ENCODE assay signal across 8 cellular contexts in the genomic region with DNA sequence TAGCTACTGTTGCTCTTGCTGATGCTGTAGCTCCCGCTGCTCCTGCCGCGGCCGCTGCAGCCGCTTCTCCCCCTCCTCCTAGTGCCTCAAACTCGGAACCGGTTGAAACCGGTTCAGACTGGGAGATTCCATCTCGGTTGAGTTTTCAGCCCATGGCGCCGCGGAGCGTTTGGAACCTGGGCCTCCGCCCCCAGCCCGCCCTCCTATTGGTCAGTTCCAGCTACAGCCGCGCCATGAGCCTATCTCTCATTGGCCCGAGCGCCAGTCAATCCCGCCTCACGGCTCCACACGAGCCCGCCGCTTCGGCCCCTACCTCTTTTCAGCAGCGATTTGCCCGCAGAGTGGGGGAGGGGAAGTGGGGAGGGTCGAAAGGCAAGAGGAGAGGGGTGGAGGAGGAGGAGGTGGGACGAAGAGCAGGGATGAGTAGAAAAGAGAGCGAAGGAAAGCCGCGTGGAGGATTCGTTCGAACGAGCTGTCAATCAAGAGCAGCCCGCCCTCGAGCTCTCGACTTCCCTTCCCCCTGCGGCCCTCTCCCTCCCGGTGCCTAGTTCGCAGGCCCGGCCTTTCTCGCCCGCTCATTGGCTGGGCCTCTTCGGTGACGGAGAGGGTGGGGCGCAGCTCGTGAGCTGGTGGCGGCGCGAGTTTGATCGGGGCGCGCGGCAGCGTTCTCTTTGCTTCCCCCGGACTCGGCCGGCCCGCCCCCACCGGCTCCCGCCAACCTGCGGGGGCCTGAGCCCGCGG. TPM values are rescaled to one million over a fixed set of nuclear protein-coding genes. Genes with fewer than 3 reads are reported as not detected.
A peak's percentile ranks its signal among the peaks of the same experiment; 100 is the strongest.
DNase-seq lines count a peak whose midpoint lies in the region; ATAC-seq and TF ChIP-seq lines count a peak whose summit lies in the region.

A gene with protein sequence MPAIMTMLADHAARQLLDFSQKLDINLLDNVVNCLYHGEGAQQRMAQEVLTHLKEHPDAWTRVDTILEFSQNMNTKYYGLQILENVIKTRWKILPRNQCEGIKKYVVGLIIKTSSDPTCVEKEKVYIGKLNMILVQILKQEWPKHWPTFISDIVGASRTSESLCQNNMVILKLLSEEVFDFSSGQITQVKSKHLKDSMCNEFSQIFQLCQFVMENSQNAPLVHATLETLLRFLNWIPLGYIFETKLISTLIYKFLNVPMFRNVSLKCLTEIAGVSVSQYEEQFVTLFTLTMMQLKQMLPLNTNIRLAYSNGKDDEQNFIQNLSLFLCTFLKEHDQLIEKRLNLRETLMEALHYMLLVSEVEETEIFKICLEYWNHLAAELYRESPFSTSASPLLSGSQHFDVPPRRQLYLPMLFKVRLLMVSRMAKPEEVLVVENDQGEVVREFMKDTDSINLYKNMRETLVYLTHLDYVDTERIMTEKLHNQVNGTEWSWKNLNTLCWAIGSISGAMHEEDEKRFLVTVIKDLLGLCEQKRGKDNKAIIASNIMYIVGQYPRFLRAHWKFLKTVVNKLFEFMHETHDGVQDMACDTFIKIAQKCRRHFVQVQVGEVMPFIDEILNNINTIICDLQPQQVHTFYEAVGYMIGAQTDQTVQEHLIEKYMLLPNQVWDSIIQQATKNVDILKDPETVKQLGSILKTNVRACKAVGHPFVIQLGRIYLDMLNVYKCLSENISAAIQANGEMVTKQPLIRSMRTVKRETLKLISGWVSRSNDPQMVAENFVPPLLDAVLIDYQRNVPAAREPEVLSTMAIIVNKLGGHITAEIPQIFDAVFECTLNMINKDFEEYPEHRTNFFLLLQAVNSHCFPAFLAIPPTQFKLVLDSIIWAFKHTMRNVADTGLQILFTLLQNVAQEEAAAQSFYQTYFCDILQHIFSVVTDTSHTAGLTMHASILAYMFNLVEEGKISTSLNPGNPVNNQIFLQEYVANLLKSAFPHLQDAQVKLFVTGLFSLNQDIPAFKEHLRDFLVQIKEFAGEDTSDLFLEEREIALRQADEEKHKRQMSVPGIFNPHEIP (N-terminal part only) (minus strand): TSS at position 178 of the 741 bp plus-strand sequence. CDS start 4,459 bp downstream, outside the sequence.

- H3K4me1 ChIP-seq in DOHH2 (ENCODE audit: control insufficient read depth, low read length) (peaks cover 34% of the 10 kb centered on the region), GM23338 (ENCODE audit: insufficient read depth) (0 out of 2 replicates have a peak, but pooled peaks cover 6% of the 10 kb centered on the region)
- peaks cover 19 to 24% of the 10 kb centered on the region in 2 donors for H3K4me1 ChIP-seq in naive thymus-derived CD4-positive, alpha-beta T cell (ENCODE audit: control insufficient read depth in 2 of 2, insufficient read depth in 2 of 2, low read length in 2 of 2)

- H3K27me3 Mint-ChIP-seq in GM23338 (ENCODE audit: insufficient read depth, low read depth, poor library complexity): peaks cover 19% of the 10 kb centered on the region
- H3K27me3 Mint-ChIP-seq in naive thymus-derived CD4-positive, alpha-beta T cell: peaks cover 0 to 8% (median 0%) of the 10 kb centered on the region in 5 donors
- no peaks in the 10 kb centered on the region for H3K27me3 Mint-ChIP-seq in stimulated activated naive B cell treated with anti-CD40 and anti-IgM and Interleukin-4, amounts not matched to agents 10 μg/mL and 1 μg/mL and 100 μg/mL, for 72 hours

- peak within 1 kb of the TSS; percentile 89 for H3K4me3 ChIP-seq in DOHH2 (ENCODE audit: low read length)
- peak within 1 kb of the TSS; percentile 82 for H3K4me3 ChIP-seq in GM23338
- peak within 1 kb of the TSS; percentile 96 for H3K4me3 ChIP-seq in naive thymus-derived CD4-positive, alpha-beta T cell (ENCODE audit: low read length)

- H3K27ac Mint-ChIP-seq in GM23338: peak within 1 kb of the TSS; percentile 100
- H3K27ac Mint-ChIP-seq in naive thymus-derived CD4-positive, alpha-beta T cell: peak within 1 kb of the TSS; percentile 94 to 100 (median 99)
- H3K27ac Mint-ChIP-seq in stimulated activated naive B cell treated with anti-CD40 and anti-IgM and Interleukin-4, amounts not matched to agents 10 μg/mL and 1 μg/mL and 100 μg/mL, for 72 hours: peak within 1 kb of the TSS; percentile 100

- H2AFZ ChIP-seq in GM23338: no peak within 1 kb of the TSS

- ATAC-seq in GM23338: peak; percentile 86
- ATAC-seq in naive thymus-derived CD4-positive, alpha-beta T cell: peak; percentile 89
- peak; percentile 85 to 87 for ATAC-seq in stimulated activated naive B cell treated with anti-CD40 and anti-IgM and Interleukin-4, amounts not matched to agents 10 μg/mL and 1 μg/mL and 100 μg/mL, for 72 hours (replicated peaks)

- intact Hi-C loops in naive thymus-derived CD4-positive, alpha-beta T cell (cut with micrococcal nuclease): loop anchor here (1.0 to 10.0 kb wide), 21 partner anchors 44 to 1651 kb away; a partner anchor contains a TSS

- TF ChIP-seq CTCF in DOHH2 (IDR thresholded peaks at IDR 0.05; ENCODE audit: low read depth, low read length, poor library complexity, severe bottlenecking) (no peak), GM23338 (conservative IDR thresholded peaks at IDR 0.05; ENCODE audit: low read depth in 2 of 2) (no peak)

- H4K20me1 ChIP-seq in DOHH2 (ENCODE audit: control insufficient read depth, insufficient read depth, low read depth, low read length) (peaks cover 26% of the 10 kb centered on the region), GM23338 (replicated peaks; ENCODE audit: insufficient read depth) (peaks cover 27% of the 10 kb centered on the region)

- H3K27ac ChIP-seq in DOHH2 (ENCODE audit: low read depth, low read length) (peak within 1 kb of the TSS; percentile 80), GM23338 (ENCODE audit: low read depth) (peak within 1 kb of the TSS; percentile 99)
- peak within 1 kb of the TSS; percentile 98 for H3K27ac ChIP-seq in naive thymus-derived CD4-positive, alpha-beta T cell (ENCODE audit: low read depth, low read length)

- peaks cover 12% of the 10 kb centered on the region for H3K9me3 Mint-ChIP-seq in GM23338
- H3K9me3 Mint-ChIP-seq in naive thymus-derived CD4-positive, alpha-beta T cell: peaks cover 0 to 8% (median 0%) of the 10 kb centered on the region in 11 donors
- H3K9me3 Mint-ChIP-seq in stimulated activated naive B cell treated with anti-CD40 and anti-IgM and Interleukin-4, amounts not matched to agents 10 μg/mL and 1 μg/mL and 100 μg/mL, for 72 hours: no peaks in the 10 kb centered on the region

- CTCF ChIA-PET in naive thymus-derived CD4-positive, alpha-beta T cell (lab: Charles Lee): interaction anchor here (0.7 to 1.1 kb wide), 2 partner anchors 11 to 70 kb away, joined by 3 read pairs; no protein-coding TSS in a partner anchor

- H3F3A ChIP-seq in DOHH2 (ENCODE audit: control insufficient read depth, insufficient read depth) (peaks cover 10% of the 10 kb centered on the region; the same call in 1 of the 2 replicates), GM23338 (replicated peaks; ENCODE audit: low read depth) (peaks cover 11% of the 10 kb centered on the region)

- H3K9me2 ChIP-seq in DOHH2 (replicated peaks; ENCODE audit: control insufficient read depth, low read length) (no peaks in the 10 kb centered on the region), GM23338 (ENCODE audit: insufficient read depth) (no peaks in the 10 kb centered on the region)

- peak; percentile 100 for DNase-seq in GM23338 (ENCODE audit: low spot score)
- peak; percentile 99 for DNase-seq in LHCN-M2 (ENCODE audit: low read depth)
- DNase-seq in RPMI8226: peak; percentile 99
- DNase-seq in activated T-helper 1 cell treated with anti-CD3 and anti-CD28 coated beads, Interleukin-2, amount 50 U/mL, for 16 hours (ENCODE audit: low read depth in 1 of 2, low spot score in 1 of 2): peak; percentile 94 to 99
- DNase-seq in fibroblast of gingiva (ENCODE audit: low read depth): peak; percentile 100
- peak; percentile 95 to 100 (median 99) for DNase-seq in naive thymus-derived CD4-positive, alpha-beta T cell
- peak; percentile 100 for DNase-seq in stimulated activated naive B cell treated with anti-CD40 and anti-IgM and Interleukin-4, amounts not matched to agents 10 μg/mL and 1 μg/mL and 100 μg/mL, for 72 hours

- peak within 1 kb of the TSS; percentile 98 for H3K4me3 Mint-ChIP-seq in GM23338
- peak within 1 kb of the TSS; percentile 89 to 100 (median 98) for H3K4me3 Mint-ChIP-seq in naive thymus-derived CD4-positive, alpha-beta T cell
- H3K4me3 Mint-ChIP-seq in stimulated activated naive B cell treated with anti-CD40 and anti-IgM and Interleukin-4, amounts not matched to agents 10 μg/mL and 1 μg/mL and 100 μg/mL, for 72 hours: peak within 1 kb of the TSS; percentile 91 to 98

- H3K9me3 ChIP-seq in DOHH2 (ENCODE audit: control insufficient read depth, insufficient read depth, low read length): no peaks in the 10 kb centered on the region
- no peaks in the 10 kb centered on the region for H3K9me3 ChIP-seq in naive thymus-derived CD4-positive, alpha-beta T cell (ENCODE audit: control insufficient read depth in 2 of 3, low read length in 3 of 3)

- peaks cover 21% of the 10 kb centered on the region; the same call in 2 of the 3 replicates for H3K4me1 Mint-ChIP-seq in GM23338
- H3K4me1 Mint-ChIP-seq in naive thymus-derived CD4-positive, alpha-beta T cell: peaks cover 24 to 43% (median 35%) of the 10 kb centered on the region in 7 donors
- H3K4me1 Mint-ChIP-seq in stimulated activated naive B cell treated with anti-CD40 and anti-IgM and Interleukin-4, amounts not matched to agents 10 μg/mL and 1 μg/mL and 100 μg/mL, for 72 hours: peaks cover 10 to 29% of the 10 kb centered on the region in 2 donors

- POLR2A ChIA-PET in naive thymus-derived CD4-positive, alpha-beta T cell (lab: Charles Lee): interaction anchor here (0.7 to 3.4 kb wide), 37 partner anchors 9 to 783 kb away, joined by 3 to 26 read pairs (median 4); a partner anchor contains a TSS

- H3K27me3 ChIP-seq in DOHH2 (ENCODE audit: control insufficient read depth, low read length): no peaks in the 10 kb centered on the region
- H3K27me3 ChIP-seq in GM23338 (ENCODE audit: insufficient read depth): no peaks in the 10 kb centered on the region
- no peaks in the 10 kb centered on the region for H3K27me3 ChIP-seq in naive thymus-derived CD4-positive, alpha-beta T cell (ENCODE audit: control insufficient read depth in 2 of 2, insufficient read depth in 2 of 2, low read length in 2 of 2)

- H3K4me2 ChIP-seq in DOHH2 (ENCODE audit: low read length) (peak within 1 kb of the TSS; percentile 88), GM23338 (peak within 1 kb of the TSS; percentile 78)

- H3K79me2 ChIP-seq in DOHH2 (ENCODE audit: control insufficient read depth, low read length) (peaks cover 54% of the 10 kb centered on the region), GM23338 (replicated peaks; ENCODE audit: insufficient read depth) (peaks cover 49% of the 10 kb centered on the region)

- H3K36me3 ChIP-seq in DOHH2 (ENCODE audit: control insufficient read depth, low read length): peaks cover 44% of the 10 kb centered on the region
- H3K36me3 ChIP-seq in GM23338 (ENCODE audit: insufficient read depth): no peaks in the 10 kb centered on the region
- H3K36me3 ChIP-seq in naive thymus-derived CD4-positive, alpha-beta T cell (ENCODE audit: control insufficient read depth in 2 of 3, insufficient read depth in 3 of 3, low read length in 3 of 3): peaks cover 0 to 7% (median 0%) of the 10 kb centered on the region in 3 experiments

- H3K36me3 Mint-ChIP-seq in GM23338 (ENCODE audit: low read depth): peaks cover 37% of the 10 kb centered on the region
- H3K36me3 Mint-ChIP-seq in naive thymus-derived CD4-positive, alpha-beta T cell: peaks cover 0 to 7% (median 0%) of the 10 kb centered on the region in 5 donors
- H3K36me3 Mint-ChIP-seq in stimulated activated naive B cell treated with anti-CD40 and anti-IgM and Interleukin-4, amounts not matched to agents 10 μg/mL and 1 μg/mL and 100 μg/mL, for 72 hours: peaks cover 11 to 19% of the 10 kb centered on the region in 2 donors

RNA-seq across cellular contexts. Expression of the gene that starts here (rescaled TPM):
- total RNA-seq in GM23338 (2014; rRNA removed; shearing (Covaris generic)): 479 and 485 TPM in 2 replicates
- 98.9 and 115 TPM in 2 replicates for polyA plus RNA-seq in GM23338 (2016; fragmentation: Nextera tagmentation; extraction: Ambion mirVana)
- total RNA-seq in LHCN-M2 (2014; rRNA removed): 187 and 191 TPM in 2 replicates
- 44.8 TPM for polyA plus RNA-seq in LHCN-M2 (2012)
- 100 to 1,000 TPM; 132 to 192 (median 181) TPM for total RNA-seq in naive thymus-derived CD4-positive, alpha-beta T cell
- 10 to 100 TPM; 40.2 to 45.1 TPM for polyA plus RNA-seq in naive thymus-derived CD4-positive, alpha-beta T cell

Comparison
In these comparisons a context has a peak if more than half of its experiments do, and no peak if none do; other contexts are left out.
1. Peak in every context shown above with its lines: DNase-seq, ATAC-seq, H3K4me3 ChIP-seq and H3K27ac ChIP-seq.